Comparison of ENCODE assay signal across 21 cellular contexts in the genomic region with DNA sequence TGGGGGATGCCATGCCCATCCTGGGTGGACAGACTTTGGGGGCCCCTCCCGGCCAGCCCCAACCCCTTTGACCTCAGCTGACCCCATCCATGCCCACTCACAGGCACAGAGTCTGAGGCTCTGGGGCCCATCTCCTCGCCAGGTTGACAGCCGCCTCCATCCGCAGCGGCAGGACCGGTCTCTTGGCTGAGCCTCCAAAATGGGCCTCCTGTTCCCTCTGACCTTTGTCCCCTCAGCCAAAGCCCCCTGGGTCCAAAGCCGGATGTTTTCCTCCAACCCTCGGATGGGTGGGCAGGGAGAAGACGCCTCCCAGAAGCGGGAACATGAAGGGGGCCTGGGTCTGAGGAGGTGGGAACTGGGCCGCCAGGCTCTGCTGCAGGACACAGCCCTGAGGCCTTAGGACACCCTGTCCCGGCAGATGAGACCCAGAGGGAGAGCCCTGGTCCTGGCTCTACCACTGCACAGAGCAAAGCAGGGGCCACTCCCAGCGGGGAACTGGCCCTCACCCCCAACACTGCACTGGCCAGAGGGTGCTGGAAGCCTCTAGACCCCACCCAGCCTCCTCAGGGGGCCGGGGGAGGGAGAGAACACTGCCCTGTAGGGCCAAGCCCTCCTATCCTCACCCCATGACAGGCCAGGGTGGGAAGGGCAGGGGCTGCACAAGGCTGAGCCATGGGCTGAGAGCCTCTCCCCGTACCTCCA. TPM values are rescaled to one million over a fixed set of nuclear protein-coding genes. Genes with fewer than 3 reads are reported as not detected.
DNase-seq lines count a peak whose midpoint lies in the region; ATAC-seq and TF ChIP-seq lines count a peak whose summit lies in the region.
"Had no signal": no experiment of that assay in that cellular context is flagged by ENCODE, and none has a peak within 500 bp of the region (broad histone marks: within the 10 kb centered on the region; RNA-seq: fewer than 3 reads in every experiment).

No MANE protein-coding gene starts in this region.

- dilution Hi-C loops in mammary epithelial cell (cut with HindIII; ENCODE audit: low sequenced_read_pairs) = no loop called here

- DNase-seq in breast epithelium (ENCODE audit: low spot score in 2 of 2) (no peak), mammary epithelial cell (no peak), left ventricle myocardium superior (peak; percentile 15), mucosa of descending colon (peak in 2 of 3 donors; percentile 28 to 34), vagina (ENCODE audit: extremely low spot score in 2 of 2) (no peak), AG20443 (ENCODE audit: low spot score) (no peak)
- DNase-seq: activated CD8-positive, alpha-beta T cell treated with anti-CD3 and anti-CD28 coated beads, Interleukin-2, amount 10 ng/mL, durations not matched to agents 7 days and 5 days; activated effector memory CD4-positive, alpha-beta T cell treated with anti-CD3 and anti-CD28 coated beads, Interleukin-2, amount 50 U/mL, for 16 hours; DMS 273 treated with DMSO at 0.1 percent for 48 hours; effector memory CD8-positive, alpha-beta T cell; EL; NCI-H1694 treated with DMSO at 0.1 percent for 48 hours; nephron progenitor cell; SHP77; stimulated activated naive CD8-positive, alpha-beta T cell treated with anti-CD3 and anti-CD28 coated beads, Interleukin-15, Interleukin-2, amounts not matched to agents 100 U/mL and 50 U/mL, for 24 hours; thyroid gland had no signal

- H3K79me2 ChIP-seq in mammary epithelial cell (ENCODE audit: insufficient read depth, low read length) = peaks cover 87% of the 10 kb centered on the region

- H3K4me1 ChIP-seq in breast epithelium (no peaks in the 10 kb centered on the region), mammary epithelial cell (ENCODE audit: insufficient read depth, low read length) (peaks cover 8% of the 10 kb centered on the region), mucosa of descending colon (ENCODE audit: low read depth) (peaks cover 39% of the 10 kb centered on the region), thymus (ENCODE audit: control insufficient read depth, insufficient read depth, low read length) (no peaks in the 10 kb centered on the region), vagina (peaks cover 22% of the 10 kb centered on the region)
- H3K4me1 ChIP-seq: thyroid gland had no signal

- in situ Hi-C loops in mammary epithelial cell (cut with MboI; ENCODE audit: low sequenced_read_pairs in 2 of 2) = no loop called here

- no peak overlapping the region for H2AFZ ChIP-seq in mammary epithelial cell (ENCODE audit: low read depth, low read length)

- H3K4me3 ChIP-seq in breast epithelium = no peak overlapping the region
- no peak overlapping the region for H3K4me3 ChIP-seq in mammary epithelial cell (replicated peaks in 1 of 3; ENCODE audit: insufficient read depth in 1 of 3, low read depth in 2 of 3, low read length in 3 of 3)
- H3K4me3 ChIP-seq in mucosa of descending colon = no peak overlapping the region
- H3K4me3 ChIP-seq in thymus (ENCODE audit: low read length) = no peak overlapping the region
- H3K4me3 ChIP-seq in vagina = no peak overlapping the region
- H3K4me3 ChIP-seq: GM12878, ovary, thyroid gland had no signal

- H3K27ac ChIP-seq in breast epithelium (peak overlapping the region; percentile 33 to 35), mammary epithelial cell (ENCODE audit: insufficient read depth, low read depth, low read length) (no peak overlapping the region), thymus (ENCODE audit: low read depth) (peak overlapping the region; percentile 13), vagina (no peak overlapping the region)
- H3K27ac ChIP-seq: ovary, thyroid gland had no signal

- CTCF ChIA-PET in mammary epithelial cell (lab: Charles Lee; ENCODE audit: low non-redundant PET) = no interaction called here

- TF ChIP-seq CTCF in breast epithelium (IDR thresholded peaks at IDR 0.05) = no peak
- no peak for TF ChIP-seq CTCF in mammary epithelial cell (conservative IDR thresholded peaks at IDR 0.05 in 1 of 2, IDR thresholded peaks at IDR 0.05 in 1 of 2; ENCODE audit: extremely low read depth in 1 of 2, insufficient read depth in 1 of 2, low read depth in 1 of 2, low read length in 2 of 2)
- TF ChIP-seq CTCF in mucosa of descending colon (IDR thresholded peaks at IDR 0.05) = no peak
- TF ChIP-seq CTCF in vagina (IDR thresholded peaks at IDR 0.05) = no peak

- TF ChIP-seq POLR2A in breast epithelium (IDR thresholded peaks at IDR 0.05) (no peak), vagina (IDR thresholded peaks at IDR 0.05) (no peak)

- 78% methylated on average over 11 of the region's 15 CpGs for WGBS in mammary epithelial cell (ENCODE audit: low coverage, missing lambda C conversion rate)
- WGBS in thymus = 95% methylated on average over 15 of the region's 15 CpGs

- H3K27me3 ChIP-seq in breast epithelium (no peaks in the 10 kb centered on the region), mammary epithelial cell (ENCODE audit: insufficient read depth, low read length) (no peaks in the 10 kb centered on the region), thymus (ENCODE audit: control insufficient read depth, insufficient read depth) (no peaks in the 10 kb centered on the region), vagina (no peaks in the 10 kb centered on the region)
- H3K27me3 ChIP-seq: ovary, thyroid gland had no signal

- H4K20me1 ChIP-seq in mammary epithelial cell (ENCODE audit: insufficient read depth, low read length) = no peaks in the 10 kb centered on the region

- no peak for ATAC-seq in left ventricle myocardium superior
- no peak for ATAC-seq in mucosa of descending colon
- ATAC-seq in GM18502 (IDR thresholded peaks at IDR 0.05; ENCODE audit: poor library complexity, unreplicated experiment) = no peak
- ATAC-seq: activated CD8-positive, alpha-beta T cell treated with anti-CD3 and anti-CD28 coated beads, Interleukin-2, amount 10 ng/mL, durations not matched to agents 7 days and 5 days; CD8-positive, alpha-beta T cell; effector memory CD8-positive, alpha-beta T cell; GM12878; stimulated activated naive CD8-positive, alpha-beta T cell treated with anti-CD3 and anti-CD28 coated beads, Interleukin-15, Interleukin-2, amounts not matched to agents 100 U/mL and 50 U/mL, for 24 hours had no signal

- H3K36me3 ChIP-seq in breast epithelium (no peaks in the 10 kb centered on the region), mammary epithelial cell (ENCODE audit: insufficient read depth, low read length) (peaks cover 15% of the 10 kb centered on the region), mucosa of descending colon (ENCODE audit: low read depth) (no peaks in the 10 kb centered on the region), thymus (ENCODE audit: control insufficient read depth, insufficient read depth) (no peaks in the 10 kb centered on the region), vagina (peaks cover 0 to 5% of the 10 kb centered on the region in 2 donors)
- H3K36me3 ChIP-seq: ovary had no signal

- H3K9ac ChIP-seq in mammary epithelial cell (ENCODE audit: insufficient read depth, low read length) = no peak overlapping the region

- H3K9me3 ChIP-seq in breast epithelium (no peaks in the 10 kb centered on the region), mammary epithelial cell (replicated peaks; ENCODE audit: insufficient read depth, low read length) (no peaks in the 10 kb centered on the region), mucosa of descending colon (no peaks in the 10 kb centered on the region), thymus (ENCODE audit: control insufficient read depth) (peaks cover 2% of the 10 kb centered on the region), vagina (no peaks in the 10 kb centered on the region)
- H3K9me3 ChIP-seq: ovary, thyroid gland had no signal

- intact Hi-C loops in breast epithelium (cut with DNase I; ENCODE audit: low total_unique reads) (loop anchor here (5.0 kb wide), 1 partner anchor 170 kb away; no protein-coding TSS in a partner anchor), mammary epithelial cell (cut with micrococcal nuclease) (no loop called here), left ventricle myocardium superior (cut with micrococcal nuclease) (no loop called here), mucosa of descending colon (cut with DNase I, micrococcal nuclease) (loop anchor here (10.0 kb wide), 2 partner anchors 172 to 182 kb away; no protein-coding TSS in a partner anchor), vagina (cut with DNase I) (no loop called here)

- H3K4me2 ChIP-seq in mammary epithelial cell (ENCODE audit: insufficient read depth, low read depth, low read length) = no peak overlapping the region

- no TSS peak for BruUV-seq in mammary epithelial cell (replicated peaks; lab: Mats Ljungman, UMichigan)

RNA-seq across cellular contexts. Expression of a gene that starts 12.6 kb away (rescaled TPM):
- 10 to 100 TPM; 19.8 to 33.4 (median 31.2) TPM for total RNA-seq in breast epithelium
- total RNA-seq in mammary epithelial cell = 100 to 1,000 TPM in 1 of 2 donors, 10 to 100 TPM in 1; 60.5 to 167 TPM
- polyA plus RNA-seq in mammary epithelial cell = 29.2 TPM
- polyA minus RNA-seq in mammary epithelial cell = 93.4 TPM
- 32.7 TPM for total RNA-seq in left ventricle myocardium superior
- total RNA-seq in mucosa of descending colon = 10 to 100 TPM; 52.7 to 63.0 (median 57.5) TPM
- polyA plus RNA-seq in thymus = 15.1 TPM
- 31.2 TPM for total RNA-seq in vagina

Comparison
In these comparisons a context has a peak if more than half of its experiments do, and no peak if none do; other contexts are left out.
1. H3K27ac ChIP-seq: peak in breast epithelium (2 of 2) and thymus (single experiment); none in mammary epithelial cell (single experiment) and vagina (single experiment).
2. intact Hi-C loops: an anchor here in breast epithelium (5.0 kb wide) and mucosa of descending colon (10.0 kb wide); none called in mammary epithelial cell, left ventricle myocardium superior and vagina.
3. DNase-seq: peak in left ventricle myocardium superior (single experiment) and mucosa of descending colon (2 of 3); none in breast epithelium (0 of 2), mammary epithelial cell (single experiment), vagina (0 of 2) and AG20443 (single experiment).